8 cellular contexts compared by ENCODE assay signal in genomic region chr9:22452415-22453010, GRCh38. TPM values are rescaled to one million over a fixed set of nuclear protein-coding genes. Genes with fewer than 3 reads are reported as not detected.
DNase-seq lines count a peak whose midpoint lies in the region; ATAC-seq and TF ChIP-seq lines count a peak whose summit lies in the region.

No MANE protein-coding gene starts in this region.

- H3K9me3 Mint-ChIP-seq in mesothelial cell of epicardium: no peaks in the 10 kb centered on the region
- H3K9me3 Mint-ChIP-seq in activated T-helper 1 cell treated with anti-CD3 and anti-CD28 coated beads, Interleukin-12 subunit alpha, Interleukin-12 subunit beta, Interleukin-2, Interleukin-4 antibody, amounts not matched to agents 30 ng/mL and 10 ng/mL and 1 ng/mL, durations not matched to agents 14 hours and 24 hours and 36 hours: no peaks in the 10 kb centered on the region

- H3K27me3 Mint-ChIP-seq in mesothelial cell of epicardium (ENCODE audit: low read depth): peaks cover 12% of the 10 kb centered on the region
- H3K27me3 Mint-ChIP-seq in activated T-helper 1 cell treated with anti-CD3 and anti-CD28 coated beads, Interleukin-12 subunit alpha, Interleukin-12 subunit beta, Interleukin-2, Interleukin-4 antibody, amounts not matched to agents 30 ng/mL and 10 ng/mL and 1 ng/mL, durations not matched to agents 14 hours and 24 hours and 36 hours (ENCODE audit: insufficient read depth): peaks cover 24% of the 10 kb centered on the region

- intact Hi-C loops in cardiac septum (cut with DNase I): loop anchor here (5.0 kb wide), 1 partner anchor 205 kb away; no protein-coding TSS in a partner anchor
- intact Hi-C loops in activated T-helper 1 cell treated with anti-CD3 and anti-CD28 coated beads, Interleukin-12 subunit alpha, Interleukin-12 subunit beta, Interleukin-2, Interleukin-4 antibody, amounts not matched to agents 30 ng/mL and 10 ng/mL and 1 ng/mL, durations not matched to agents 14 hours and 24 hours and 36 hours (cut with micrococcal nuclease): loop anchor here (1.0 to 10.0 kb wide), 6 partner anchors 145 to 639 kb away; no protein-coding TSS in a partner anchor

- no peak overlapping the region for H3K27ac Mint-ChIP-seq in mesothelial cell of epicardium
- H3K27ac Mint-ChIP-seq in activated T-helper 1 cell treated with anti-CD3 and anti-CD28 coated beads, Interleukin-12 subunit alpha, Interleukin-12 subunit beta, Interleukin-2, Interleukin-4 antibody, amounts not matched to agents 30 ng/mL and 10 ng/mL and 1 ng/mL, durations not matched to agents 14 hours and 24 hours and 36 hours: no peak overlapping the region

- H3K27me3 ChIP-seq in cardiac muscle cell (no peaks in the 10 kb centered on the region), tibial nerve (no peaks in the 10 kb centered on the region)

- TF ChIP-seq CTCF in cardiac muscle cell (IDR thresholded peaks at IDR 0.05; ENCODE audit: low read depth, low read length) (peak; percentile 77), mesothelial cell of epicardium (IDR thresholded peaks at IDR 0.05; ENCODE audit: unreplicated experiment) (peak; percentile 91), tibial nerve (IDR thresholded peaks at IDR 0.05) (peak; percentile 65 to 71 (median 67))

- no peak for TF ChIP-seq POLR2A in tibial nerve (IDR thresholded peaks at IDR 0.05)

- TF ChIP-seq EP300 in tibial nerve (IDR thresholded peaks at IDR 0.05): no peak

- peak; percentile 74 for ATAC-seq in HG03439 (IDR thresholded peaks at IDR 0.05; ENCODE audit: unreplicated experiment)

- no peaks in the 10 kb centered on the region for H3K36me3 Mint-ChIP-seq in mesothelial cell of epicardium
- H3K36me3 Mint-ChIP-seq in activated T-helper 1 cell treated with anti-CD3 and anti-CD28 coated beads, Interleukin-12 subunit alpha, Interleukin-12 subunit beta, Interleukin-2, Interleukin-4 antibody, amounts not matched to agents 30 ng/mL and 10 ng/mL and 1 ng/mL, durations not matched to agents 14 hours and 24 hours and 36 hours (ENCODE audit: low read depth): no peaks in the 10 kb centered on the region

- H3K4me1 Mint-ChIP-seq in mesothelial cell of epicardium: peaks cover 11% of the 10 kb centered on the region
- no peaks in the 10 kb centered on the region for H3K4me1 Mint-ChIP-seq in activated T-helper 1 cell treated with anti-CD3 and anti-CD28 coated beads, Interleukin-12 subunit alpha, Interleukin-12 subunit beta, Interleukin-2, Interleukin-4 antibody, amounts not matched to agents 30 ng/mL and 10 ng/mL and 1 ng/mL, durations not matched to agents 14 hours and 24 hours and 36 hours (ENCODE audit: low read depth)

- DNase-seq in cardiac muscle cell (ENCODE audit: low read depth in 1 of 2, low spot score in 1 of 2): peak; percentile 50 to 55
- no peak for DNase-seq in cardiac septum (ENCODE audit: low spot score)
- peak; percentile 31 for DNase-seq in RPMI8226
- DNase-seq in cerebellar cortex (ENCODE audit: low spot score): peak; percentile 14
- DNase-seq in mesothelial cell of epicardium (ENCODE audit: low spot score in 2 of 2, unreplicated experiment in 2 of 2): peak in 1 of 2 experiments; percentile 59
- DNase-seq in tibial nerve (ENCODE audit: low spot score in 2 of 2): peak; percentile 48 to 67
- no peak for DNase-seq in activated T-helper 1 cell treated with anti-CD3 and anti-CD28 coated beads, Interleukin-12 subunit alpha, Interleukin-12 subunit beta, Interleukin-2, Interleukin-4 antibody, amounts not matched to agents 30 ng/mL and 10 ng/mL and 1 ng/mL, durations not matched to agents 14 hours and 24 hours and 36 hours (ENCODE audit: low spot score)

- H3K9me3 ChIP-seq in cardiac muscle cell (ENCODE audit: low read depth) (no peaks in the 10 kb centered on the region), tibial nerve (no peaks in the 10 kb centered on the region)

- H3K4me3 ChIP-seq in cardiac muscle cell (no peak overlapping the region), tibial nerve (no peak overlapping the region)

- H3K27ac ChIP-seq in cardiac muscle cell (no peak overlapping the region), tibial nerve (no peak overlapping the region)

- H3K4me1 ChIP-seq in cardiac muscle cell (ENCODE audit: low read depth): peaks cover 12% of the 10 kb centered on the region
- peaks cover 0 to 9% (median 1%) of the 10 kb centered on the region in 4 donors for H3K4me1 ChIP-seq in tibial nerve

- H3K4me3 Mint-ChIP-seq in mesothelial cell of epicardium: no peak overlapping the region
- no peak overlapping the region for H3K4me3 Mint-ChIP-seq in activated T-helper 1 cell treated with anti-CD3 and anti-CD28 coated beads, Interleukin-12 subunit alpha, Interleukin-12 subunit beta, Interleukin-2, Interleukin-4 antibody, amounts not matched to agents 30 ng/mL and 10 ng/mL and 1 ng/mL, durations not matched to agents 14 hours and 24 hours and 36 hours

- 16 to 18% methylated on average over 4 of the region's 4 CpGs for WGBS in tibial nerve, 2 donors

- H3K36me3 ChIP-seq in cardiac muscle cell: no peaks in the 10 kb centered on the region
- no peaks in the 10 kb centered on the region for H3K36me3 ChIP-seq in tibial nerve

RNA-seq across cellular contexts. Expression of gene DMRTA1, which starts 5.9 kb away (rescaled TPM):
- total RNA-seq in cardiac muscle cell (3.8 and 4.8 TPM in 2 replicates), cardiac septum (0.38 TPM), mesothelial cell of epicardium (1.5 to 1.6 TPM (median 1.6 TPM) in 3 replicates), tibial nerve (1 to 10 TPM in 2 of 4 donors, under 1 TPM in 2; 0.78 to 2.1 (median 1.1) TPM)
- 2.8 and 3.0 TPM in 2 replicates for polyA plus RNA-seq in cardiac muscle cell
- total RNA-seq in activated T-helper 1 cell treated with anti-CD3 and anti-CD28 coated beads, Interleukin-12 subunit alpha, Interleukin-12 subunit beta, Interleukin-2, Interleukin-4 antibody, amounts not matched to agents 30 ng/mL and 10 ng/mL and 1 ng/mL, durations not matched to agents 14 hours and 24 hours and 36 hours: not detected in 2 replicates

Comparison
In these comparisons a context has a peak if more than half of its experiments do, and no peak if none do; other contexts are left out.
1. DNase-seq: peak in cardiac muscle cell (2 of 2), RPMI8226 (single experiment), cerebellar cortex (single experiment) and tibial nerve (2 of 2); none in cardiac septum (single experiment) and activated T-helper 1 cell treated with anti-CD3 and anti-CD28 coated beads, Interleukin-12 subunit alpha, Interleukin-12 subunit beta, Interleukin-2, Interleukin-4 antibody, amounts not matched to agents 30 ng/mL and 10 ng/mL and 1 ng/mL, durations not matched to agents 14 hours and 24 hours and 36 hours (single experiment).
2. Peak in every context shown above with its lines, with median percentiles within 50 percentile points of each other: CTCF ChIP-seq.